19 cellular contexts compared by ENCODE assay signal in the genomic region with DNA sequence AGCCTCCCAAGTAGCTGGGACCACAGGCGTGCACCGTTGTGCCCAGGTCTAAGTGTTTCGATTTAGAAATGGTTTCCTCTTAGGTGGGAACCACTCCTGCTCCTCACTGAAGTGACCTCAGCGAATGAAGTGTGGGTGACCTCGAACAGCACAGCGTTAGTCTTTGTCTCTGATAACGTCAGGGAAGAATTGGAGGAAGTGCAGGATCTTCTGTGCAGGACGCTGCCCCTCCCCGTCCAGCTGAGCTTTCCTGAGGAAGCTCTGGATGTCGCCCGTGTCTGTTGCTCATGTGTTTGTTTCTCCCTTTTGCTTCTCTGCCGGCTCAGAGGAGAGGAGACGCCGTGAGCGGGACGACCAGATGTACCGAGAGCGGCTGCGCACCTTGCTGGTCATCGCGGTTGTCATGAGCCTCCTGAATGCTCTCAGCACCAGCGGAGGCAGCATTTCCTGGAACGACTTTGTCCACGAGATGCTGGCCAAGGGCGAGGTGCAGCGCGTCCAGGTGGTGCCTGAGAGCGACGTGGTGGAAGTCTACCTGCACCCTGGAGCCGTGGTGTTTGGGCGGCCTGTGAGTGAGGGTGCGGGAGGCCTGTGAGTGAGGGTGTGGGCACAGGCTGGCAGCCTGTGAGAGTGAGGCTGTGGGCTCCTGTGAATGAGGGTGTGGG. TPM values are rescaled to one million over a fixed set of nuclear protein-coding genes. Genes with fewer than 3 reads are reported as not detected.
"Had no signal": no experiment of that assay in that cellular context is flagged by ENCODE, and none has a peak within 500 bp of the region (broad histone marks: within the 10 kb centered on the region; RNA-seq: fewer than 3 reads in every experiment).

No MANE protein-coding gene starts in this region.

- H3K4me3 Mint-ChIP-seq: activated CD4-positive, alpha-beta T cell treated with anti-CD3 and anti-CD28 coated beads for 36 hours; activated naive CD8-positive, alpha-beta T cell treated with anti-CD3 and anti-CD28 coated beads, Interleukin-2, amount 10 ng/mL, durations not matched to agents 7 days and 5 days; endodermal cell; nephron progenitor cell; stimulated activated memory B cell treated with anti-CD40 and anti-IgM and Interleukin-4, amounts not matched to agents 10 μg/mL and 1 μg/mL and 100 μg/mL, for 72 hours had no signal

- H3K27ac ChIP-seq: body of pancreas, gastroesophageal sphincter, sigmoid colon, SK-N-MC, thoracic aorta had no signal

- H3K4me1 Mint-ChIP-seq: activated CD4-positive, alpha-beta T cell treated with anti-CD3 and anti-CD28 coated beads for 36 hours; activated naive CD8-positive, alpha-beta T cell treated with anti-CD3 and anti-CD28 coated beads, Interleukin-2, amount 10 ng/mL, durations not matched to agents 7 days and 5 days; endodermal cell; nephron progenitor cell had no signal

- DNase-seq: activated CD4-positive, alpha-beta T cell treated with anti-CD3 and anti-CD28 coated beads for 36 hours; activated CD4-positive, alpha-beta T cell treated with anti-CD3 and anti-CD28 coated beads, Interleukin-2, amount 50 U/mL, for 48 hours; activated naive CD4-positive, alpha-beta T cell; activated naive CD8-positive, alpha-beta T cell treated with anti-CD3 and anti-CD28 coated beads, Interleukin-2, amount 10 ng/mL, durations not matched to agents 7 days and 5 days; activated T-cell treated with anti-CD3 and anti-CD28 coated beads for 4 hours; amygdala; body of pancreas; caudate nucleus; dorsolateral prefrontal cortex; endodermal cell; mammary epithelial cell; nephron progenitor cell; psoas muscle; sigmoid colon; stimulated activated CD4-positive, alpha-beta T cell treated with anti-CD3 and anti-CD28 coated beads, Interleukin-4, amount 100 ng/mL, for 24 hours had no signal

- H3K27ac Mint-ChIP-seq: activated CD4-positive, alpha-beta T cell treated with anti-CD3 and anti-CD28 coated beads for 36 hours; activated naive CD8-positive, alpha-beta T cell treated with anti-CD3 and anti-CD28 coated beads, Interleukin-2, amount 10 ng/mL, durations not matched to agents 7 days and 5 days; endodermal cell; stimulated activated memory B cell treated with anti-CD40 and anti-IgM and Interleukin-4, amounts not matched to agents 10 μg/mL and 1 μg/mL and 100 μg/mL, for 72 hours had no signal

- H3K4me1 ChIP-seq: body of pancreas, gastroesophageal sphincter, sigmoid colon had no signal

- H3K4me3 ChIP-seq: body of pancreas, dorsolateral prefrontal cortex, gastroesophageal sphincter, psoas muscle, sigmoid colon, SK-N-MC, thoracic aorta had no signal

- ATAC-seq: activated CD4-positive, alpha-beta T cell treated with anti-CD3 and anti-CD28 coated beads for 36 hours; body of pancreas; gastroesophageal sphincter; stimulated activated memory B cell treated with anti-CD40 and anti-IgM and Interleukin-4, amounts not matched to agents 10 μg/mL and 1 μg/mL and 100 μg/mL, for 72 hours had no signal

- H3K27me3 Mint-ChIP-seq: activated CD4-positive, alpha-beta T cell treated with anti-CD3 and anti-CD28 coated beads for 36 hours; activated naive CD8-positive, alpha-beta T cell treated with anti-CD3 and anti-CD28 coated beads, Interleukin-2, amount 10 ng/mL, durations not matched to agents 7 days and 5 days; stimulated activated memory B cell treated with anti-CD40 and anti-IgM and Interleukin-4, amounts not matched to agents 10 μg/mL and 1 μg/mL and 100 μg/mL, for 72 hours had no signal

- H3K27me3 ChIP-seq: body of pancreas, dorsolateral prefrontal cortex, gastroesophageal sphincter, sigmoid colon had no signal

- H3K9me3 ChIP-seq: body of pancreas, gastroesophageal sphincter, psoas muscle, sigmoid colon, thoracic aorta had no signal

- H3K9me3 Mint-ChIP-seq: activated naive CD8-positive, alpha-beta T cell treated with anti-CD3 and anti-CD28 coated beads, Interleukin-2, amount 10 ng/mL, durations not matched to agents 7 days and 5 days; endodermal cell; nephron progenitor cell; stimulated activated memory B cell treated with anti-CD40 and anti-IgM and Interleukin-4, amounts not matched to agents 10 μg/mL and 1 μg/mL and 100 μg/mL, for 72 hours had no signal

RNA-seq across cellular contexts. Expression of a gene that starts 51.7 kb away (rescaled TPM):
- total RNA-seq: psoas muscle, thoracic aorta had no signal
